In genomic region chr1:176199707-176200106, GRCh38 we compare ENCODE assay signal across 30 cellular contexts. TPM values are rescaled to one million over a fixed set of nuclear protein-coding genes. Genes with fewer than 3 reads are reported as not detected.
DNase-seq lines count a peak whose midpoint lies in the region; ATAC-seq, FAIRE-seq and TF ChIP-seq lines count a peak whose summit lies in the region.
"Had no signal": no experiment of that assay in that cellular context is flagged by ENCODE, and none has a peak within 500 bp of the region (broad histone marks: within the 10 kb centered on the region; RNA-seq: fewer than 3 reads in every experiment).

No MANE protein-coding gene starts in this region.

- H3K36me3 ChIP-seq in GM12878 (ENCODE audit: control insufficient read depth in 2 of 2, insufficient read depth in 2 of 2, low read length in 1 of 2) (no peaks in the 10 kb centered on the region), upper lobe of right lung (no peaks in the 10 kb centered on the region), gastroesophageal sphincter (no peaks in the 10 kb centered on the region)
- H3K36me3 ChIP-seq: ovary, spleen had no signal

- H3K4me1 ChIP-seq in GM12878 (ENCODE audit: control insufficient read depth, insufficient read depth, low read length) (peaks cover 3% of the 10 kb centered on the region; the same call in 1 of the 2 replicates), upper lobe of right lung (peaks cover 20% of the 10 kb centered on the region), gastroesophageal sphincter (peaks cover 0 to 56% (median 5%) of the 10 kb centered on the region in 3 donors)

- H3K9me3 ChIP-seq in GM12878 (replicated peaks; ENCODE audit: control insufficient read depth, insufficient read depth, low read length): no peaks in the 10 kb centered on the region; the same call in 1 of the 3 replicates
- H3K9me3 ChIP-seq in upper lobe of right lung: no peaks in the 10 kb centered on the region
- no peaks in the 10 kb centered on the region for H3K9me3 ChIP-seq in gastroesophageal sphincter
- H3K9me3 ChIP-seq: ovary, spleen had no signal

- RAD21 ChIA-PET in GM12878 (lab: Charles Lee; ENCODE audit: unreplicated experiment): no interaction called here

- ATAC-seq in GM18502 (IDR thresholded peaks at IDR 0.05; ENCODE audit: poor library complexity, unreplicated experiment) (peak; percentile 59), GM21423 (IDR thresholded peaks at IDR 0.05; ENCODE audit: unreplicated experiment) (peak; percentile 41), HG03139 (IDR thresholded peaks at IDR 0.05; ENCODE audit: unreplicated experiment) (peak; percentile 53), GM12878 (peak; percentile 49), upper lobe of right lung (no peak), gastroesophageal sphincter (no peak)
- ATAC-seq: activated CD8-positive, alpha-beta T cell treated with anti-CD3 and anti-CD28 coated beads for 36 hours; left ventricle myocardium superior; naive thymus-derived CD4-positive, alpha-beta T cell; right cardiac atrium; stimulated activated effector memory CD8-positive, alpha-beta T cell treated with anti-CD3 and anti-CD28 coated beads, Interleukin-12 subunit alpha, Interleukin-12 subunit beta, amount 100 ng/mL, for 72 hours had no signal

- SMC1A ChIA-PET in GM12878 (lab: Charles Lee; ENCODE audit: uncharacterized antibody, unreplicated experiment): interaction anchor here (1.0 kb wide), 1 partner anchor 97 kb away, joined by 3 read pairs; no protein-coding TSS in a partner anchor

- no peaks in the 10 kb centered on the region for H3K27me3 ChIP-seq in GM12878 (replicated peaks in 1 of 2; ENCODE audit: control insufficient read depth in 2 of 2, insufficient read depth in 2 of 2, low read length in 1 of 2)
- H3K27me3 ChIP-seq in upper lobe of right lung: no peaks in the 10 kb centered on the region
- H3K27me3 ChIP-seq in gastroesophageal sphincter: no peaks in the 10 kb centered on the region
- H3K27me3 ChIP-seq: BLaER1 treated with 17β-estradiol and CSF1 and Interleukin-3, amounts not matched to agents 10 nM and 100 nM; ovary; spleen had no signal

- no TSS peak for BruUV-seq in GM12878 (replicated peaks; lab: Mats Ljungman, UMichigan)

- TF ChIP-seq EP300 in GM12878 (IDR thresholded peaks at IDR 0.05; ENCODE audit: borderline replicate concordance in 1 of 2, control insufficient read depth in 1 of 2, low read depth in 2 of 2, low read length in 2 of 2) (no peak), gastroesophageal sphincter (IDR thresholded peaks at IDR 0.05) (no peak)

- CTCF ChIA-PET in GM12878 (lab: Yijun Ruan, JAX): no interaction called here

- POLR2A ChIA-PET in GM12878 (lab: Charles Lee): no interaction called here

- no peak overlapping the region for H3K27ac ChIP-seq in GM12878 (ENCODE audit: control insufficient read depth, insufficient read depth)
- no peak overlapping the region for H3K27ac ChIP-seq in upper lobe of right lung
- H3K27ac ChIP-seq in gastroesophageal sphincter: no peak overlapping the region
- H3K27ac ChIP-seq: BLaER1 treated with 17β-estradiol and CSF1 and Interleukin-3, amounts not matched to agents 10 nM and 100 nM; ovary; PC-9; spleen had no signal

- no peak overlapping the region for H2AFZ ChIP-seq in GM12878 (ENCODE audit: control insufficient read depth, low read depth, low read length)
- H2AFZ ChIP-seq: PC-9 had no signal

- no peak for TF ChIP-seq RAD21 in GM12878 (IDR thresholded peaks at IDR 0.05; ENCODE audit: insufficient read depth, low read depth, low read length)

- peaks cover 96% of the 10 kb centered on the region for H3K79me2 ChIP-seq in GM12878 (ENCODE audit: control insufficient read depth, insufficient read depth, low read length)

- in situ Hi-C loops in GM12878 (cut with MboI): no loop called here

- TF ChIP-seq POLR2A in GM12878 (IDR thresholded peaks at IDR 0.05; ENCODE audit: low read depth, low read length) (no peak), gastroesophageal sphincter (IDR thresholded peaks at IDR 0.05) (no peak)

- intact Hi-C loops in GM12878 (cut with micrococcal nuclease; ENCODE audit: unreplicated experiment): no loop called here
- intact Hi-C loops in upper lobe of right lung (cut with DNase I): no loop called here

- WGBS in GM12878 (ENCODE audit: insufficient coverage, insufficient replicate concordance, low lambda C conversion rate, missing lambda C conversion rate): 6% methylated on average over 1 of the region's 1 CpG
- WGBS in gastroesophageal sphincter (ENCODE audit: low coverage in 1 of 2), 2 donors: 62 to 100% methylated on average over 1 of the region's 1 CpG

- peak overlapping the region; percentile 54 for H3K4me2 ChIP-seq in GM12878 (ENCODE audit: control insufficient read depth, insufficient read depth)
- H3K4me2 ChIP-seq: BLaER1 treated with 17β-estradiol and CSF1 and Interleukin-3, amounts not matched to agents 10 nM and 100 nM; PC-9 had no signal

- TF ChIP-seq CTCF in GM12878 (IDR thresholded peaks at IDR 0.05 in 2 of 3, conservative IDR thresholded peaks at IDR 0.05 in 1 of 3; ENCODE audit: control insufficient read depth in 2 of 3, extremely low read depth in 1 of 3, insufficient read depth in 1 of 3, low read depth in 3 of 3, low read length in 3 of 3) (no peak), upper lobe of right lung (IDR thresholded peaks at IDR 0.05) (no peak), gastroesophageal sphincter (IDR thresholded peaks at IDR 0.05) (no peak)

- H4K20me1 ChIP-seq in GM12878 (ENCODE audit: control insufficient read depth, insufficient read depth): no peaks in the 10 kb centered on the region; the same call in 1 of the 2 replicates

- DNase-seq in GM12878 (ENCODE audit: low read depth, low spot score) (no peak), upper lobe of right lung (no peak), D341Med (ENCODE audit: low spot score) (no peak), NCI-H1417 (lab: John Stamatoyannopoulos, UW) (no peak)
- DNase-seq: activated CD4-positive, CD25-positive, alpha-beta regulatory T cell; activated CD8-positive, alpha-beta T cell treated with anti-CD3 and anti-CD28 coated beads for 36 hours; activated gamma-delta T cell; COR-L47; dermis blood vessel endothelial cell; DMS79 treated with DMSO at 0.1 percent for 48 hours; IMR-90; islet precursor cell; left ventricle myocardium superior; naive thymus-derived CD4-positive, alpha-beta T cell; NCI-H2081 treated with DMSO at 0.1 percent for 48 hours; NCI-H446 treated with DMSO at 0.1 percent for 48 hours; ovary; PC-9; right cardiac atrium; SHP77 treated with DMSO at 0.1 percent for 48 hours; spleen; stimulated activated CD4-positive, alpha-beta T cell treated with anti-CD3 and anti-CD28 coated beads, Interleukin-2, amount 100 ng/mL, for 48 hours; SW 1271 had no signal

- no peak overlapping the region for H3K4me3 ChIP-seq in GM12878
- H3K4me3 ChIP-seq in upper lobe of right lung: no peak overlapping the region
- no peak overlapping the region for H3K4me3 ChIP-seq in gastroesophageal sphincter
- H3K4me3 ChIP-seq: BLaER1 treated with 17β-estradiol and CSF1 and Interleukin-3, amounts not matched to agents 10 nM and 100 nM; ovary; PC-9; spleen had no signal

- no peak overlapping the region for H3K9ac ChIP-seq in GM12878 (ENCODE audit: control insufficient read depth, insufficient read depth, low read length)
- H3K9ac ChIP-seq: BLaER1 treated with 17β-estradiol and CSF1 and Interleukin-3, amounts not matched to agents 10 nM and 100 nM had no signal

- peak; percentile 52 for FAIRE-seq in GM12878 (lab: Jason Lieb, UNC)
- FAIRE-seq: endometrium had no signal

TF ChIP-seq in GM12878, 131 proteins besides CTCF, POLR2A, EP300 and RAD21:
- no peak for TF ChIP-seq USF2 (IDR thresholded peaks at IDR 0.05; ENCODE audit: borderline replicate concordance, low read depth, low read length)
- no peak for TF ChIP-seq ZNF384 (IDR thresholded peaks at IDR 0.05; ENCODE audit: borderline replicate concordance, low read depth, low read length)
- TF ChIP-seq HDAC2 (IDR thresholded peaks at IDR 0.05): no peak
- peak; percentile 52; the same call in 1 of the 2 replicates for TF ChIP-seq ZNF24 (IDR thresholded peaks at IDR 0.05)
- TF ChIP-seq NBN (IDR thresholded peaks at IDR 0.05): no peak

RNA-seq across cellular contexts. Expression of gene COP1, which starts 7.4 kb away (rescaled TPM):
- total RNA-seq in GM12878 (2013; cell fraction: nucleolus; rRNA removed): 159 TPM in 2 replicates
- total RNA-seq in GM12878 (2014; rRNA removed) (39.8 and 42.4 TPM in 2 replicates), GM12878 (2014; rRNA removed; fragmentation: Illumina TruSeq; extraction: Trizol) (49.9 and 51.7 TPM in 2 replicates), GM12878 (2021) (35.5 and 39.5 TPM in 2 replicates), upper lobe of right lung (38.7 TPM), gastroesophageal sphincter (10 to 100 TPM; 37.7 to 51.4 (median 44.8) TPM)
- polyA plus RNA-seq in GM12878 (2011; ENCODE audit: low read depth): 15.6 TPM
- polyA plus RNA-seq in GM12878 (2011; rRNA removed) (33.6 and 51.1 TPM in 2 replicates), GM12878 (2014; fragmentation: Illumina TruSeq; extraction: Trizol) (37.9 and 47.6 TPM in 2 replicates), GM12878 (2014; fragmentation: Nextera tagmentation; extraction: Ambion mirVana) (10 to 100 TPM; 17.7 to 31.5 TPM), GM12878 (2014; rRNA removed) (24.3 and 32.8 TPM in 2 replicates), GM12878 (2016; fragmentation: Nextera tagmentation; extraction: Ambion mirVana) (10 to 100 TPM; 45.9 to 49.0 TPM)
- 12.9 and 20.6 TPM in 2 replicates for polyA plus RNA-seq in GM12878 (2011; cell fraction: cytosol; rRNA removed)
- 18.0 and 22.2 TPM in 2 replicates for polyA plus RNA-seq in GM12878 (2011; cell fraction: nucleus; rRNA removed)
- polyA plus RNA-seq in GM12878 (2012): 23.8 and 32.6 TPM in 2 replicates
- 58.5 and 99.5 TPM in 2 replicates for polyA minus RNA-seq in GM12878 (2011; rRNA and poly(A)+ RNA removed)
- 19.1 and 22.6 TPM in 2 replicates for polyA minus RNA-seq in GM12878 (2011; cell fraction: cytosol; rRNA and poly(A)+ RNA removed)
- polyA minus RNA-seq in GM12878 (2011; cell fraction: nucleus; rRNA and poly(A)+ RNA removed): 63.1 and 119 TPM in 2 replicates

Comparison
In these comparisons a context has a peak if more than half of its experiments do, and no peak if none do; other contexts are left out.
1. ATAC-seq: peak in GM18502 (single experiment), GM21423 (single experiment), HG03139 (single experiment) and GM12878 (single experiment); none in upper lobe of right lung (single experiment) and gastroesophageal sphincter (single experiment).